In the genomic region with DNA sequence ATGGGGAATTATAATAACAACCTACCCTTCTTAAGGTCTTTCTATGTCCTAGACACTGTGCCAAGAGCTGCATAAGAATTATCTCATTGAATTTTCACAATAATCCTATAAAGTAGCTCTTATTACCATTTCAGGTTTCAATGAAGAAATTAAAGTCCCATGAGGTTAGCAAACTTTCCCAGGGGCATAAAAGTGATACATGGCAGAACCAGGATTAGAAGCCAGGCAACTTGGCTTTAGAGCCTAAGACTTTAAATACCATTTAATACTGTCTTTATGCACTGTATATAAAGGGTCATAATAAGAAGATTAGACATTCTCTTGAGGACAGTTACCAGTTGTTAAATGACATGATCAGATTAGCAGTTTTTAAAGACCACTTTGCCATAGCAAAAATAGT, we compare ENCODE assay signal across 21 cellular contexts.
"Had no signal": no experiment of that assay in that cellular context is flagged by ENCODE, and none has a peak within 500 bp of the region (broad histone marks: within the 10 kb centered on the region; RNA-seq: fewer than 3 reads in every experiment).

No MANE protein-coding gene starts in this region.

- H3K27me3 Mint-ChIP-seq: natural killer cell treated with Interleukin-12 subunit alpha and Interleukin-12 subunit beta and Interleukin-15 and Interleukin-18, amount 100 ng/mL, for 72 hours; stimulated activated naive B cell treated with anti-CD40 and anti-IgM and Interleukin-4, amounts not matched to agents 10 μg/mL and 1 μg/mL and 100 μg/mL, for 72 hours had no signal

- ATAC-seq: heart left ventricle; left colon; left ventricle myocardium superior; natural killer cell treated with Interleukin-12 subunit alpha and Interleukin-12 subunit beta and Interleukin-15 and Interleukin-18, amount 100 ng/mL, for 72 hours; pancreas; right lobe of liver; stimulated activated naive B cell treated with anti-CD40 and anti-IgM and Interleukin-4, amounts not matched to agents 10 μg/mL and 1 μg/mL and 100 μg/mL, for 72 hours had no signal

- H3K4me3 Mint-ChIP-seq: natural killer cell treated with Interleukin-12 subunit alpha and Interleukin-12 subunit beta and Interleukin-15 and Interleukin-18, amount 100 ng/mL, for 72 hours; neural progenitor cell; stimulated activated naive B cell treated with anti-CD40 and anti-IgM and Interleukin-4, amounts not matched to agents 10 μg/mL and 1 μg/mL and 100 μg/mL, for 72 hours had no signal

- H3K36me3 Mint-ChIP-seq: natural killer cell treated with Interleukin-12 subunit alpha and Interleukin-12 subunit beta and Interleukin-15 and Interleukin-18, amount 100 ng/mL, for 72 hours; stimulated activated naive B cell treated with anti-CD40 and anti-IgM and Interleukin-4, amounts not matched to agents 10 μg/mL and 1 μg/mL and 100 μg/mL, for 72 hours had no signal

- FAIRE-seq: pancreas had no signal

- DNase-seq: cortex of kidney; dorsolateral prefrontal cortex; effector CD8-positive, alpha-beta T cell; foreskin melanocyte; heart left ventricle; hippocampal formation; left colon; left ventricle myocardium superior; mesenchymal stem cell; midbrain; occipital lobe; pancreas; right lobe of liver; stimulated activated CD4-positive, alpha-beta T cell treated with anti-CD3 and anti-CD28 coated beads, Interleukin-2, amount 100 ng/mL, for 24 hours; stimulated activated CD4-positive, alpha-beta T cell treated with anti-CD3 and anti-CD28 coated beads, Interleukin-4, amount 100 ng/mL, for 4 hours; stimulated activated naive B cell treated with anti-CD40 and anti-IgM and Interleukin-4, amounts not matched to agents 10 μg/mL and 1 μg/mL and 100 μg/mL, for 72 hours; stomach; substantia nigra; trophoblast cell had no signal

- H3K27ac Mint-ChIP-seq: natural killer cell treated with Interleukin-12 subunit alpha and Interleukin-12 subunit beta and Interleukin-15 and Interleukin-18, amount 100 ng/mL, for 72 hours; neural progenitor cell; stimulated activated naive B cell treated with anti-CD40 and anti-IgM and Interleukin-4, amounts not matched to agents 10 μg/mL and 1 μg/mL and 100 μg/mL, for 72 hours had no signal

- H3K4me1 Mint-ChIP-seq: stimulated activated naive B cell treated with anti-CD40 and anti-IgM and Interleukin-4, amounts not matched to agents 10 μg/mL and 1 μg/mL and 100 μg/mL, for 72 hours had no signal
